In the genomic region with DNA sequence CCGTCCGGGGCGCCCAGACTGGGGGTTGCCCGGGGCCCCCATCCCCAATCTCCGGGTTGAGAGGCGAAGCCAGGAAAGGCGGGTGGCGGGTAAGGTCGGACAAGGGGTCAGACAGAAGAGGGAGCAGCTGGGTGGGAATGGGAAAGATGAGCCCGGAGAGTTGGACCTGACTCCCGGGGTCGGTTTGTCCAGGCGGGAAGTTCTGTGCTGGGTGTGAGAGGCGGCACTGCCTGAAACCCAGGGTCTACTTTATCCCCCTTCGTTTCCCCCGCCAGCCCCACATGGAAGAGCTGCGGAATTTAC, we compare ENCODE assay signal across 8 cellular contexts.
DNase-seq lines count a peak whose midpoint lies in the region; FAIRE-seq and TF ChIP-seq lines count a peak whose summit lies in the region.

No MANE protein-coding gene starts in this region.

- peaks cover 52% of the 10 kb centered on the region for H3K4me1 Mint-ChIP-seq in dendritic cell treated with granulocyte-macrophage colony-stimulating factor and Interleukin-4, amounts not matched to agents 40 ng/mL and 50 ng/mL, for 4 days (ENCODE audit: low read depth)
- peaks cover 45% of the 10 kb centered on the region for H3K4me1 Mint-ChIP-seq in nephron

- H3K4me3 ChIP-seq in BLaER1, result peak overlapping the region; percentile 89
- peak overlapping the region; percentile 69 for H3K4me3 ChIP-seq in NB4 (ENCODE audit: low read depth, low read length)

- intact Hi-C loops in dendritic cell treated with granulocyte-macrophage colony-stimulating factor and Interleukin-4, amounts not matched to agents 40 ng/mL and 50 ng/mL, for 4 days (cut with micrococcal nuclease), result no loop called here

- no peak for TF ChIP-seq CTCF in NB4 (IDR thresholded peaks at IDR 0.05; ENCODE audit: low read depth, low read length)
- TF ChIP-seq CTCF in nephron (IDR thresholded peaks at IDR 0.05; ENCODE audit: unreplicated experiment in 3 of 3), result no peak

- H3K9me3 ChIP-seq in BLaER1, result no peaks in the 10 kb centered on the region

- no peaks in the 10 kb centered on the region for H3K9me3 Mint-ChIP-seq in dendritic cell treated with granulocyte-macrophage colony-stimulating factor and Interleukin-4, amounts not matched to agents 40 ng/mL and 50 ng/mL, for 4 days
- H3K9me3 Mint-ChIP-seq in nephron, result no peaks in the 10 kb centered on the region

- H3K36me3 ChIP-seq in BLaER1, result peaks cover 31% of the 10 kb centered on the region

- H3K4me1 ChIP-seq in BLaER1, result peaks cover 49% of the 10 kb centered on the region

- FAIRE-seq in HTR-8/SVneo (lab: Jason Lieb, UNC), result no peak

- H3K27me3 ChIP-seq in BLaER1, result no peaks in the 10 kb centered on the region

- no peaks in the 10 kb centered on the region for H3K27me3 Mint-ChIP-seq in dendritic cell treated with granulocyte-macrophage colony-stimulating factor and Interleukin-4, amounts not matched to agents 40 ng/mL and 50 ng/mL, for 4 days
- H3K27me3 Mint-ChIP-seq in nephron (ENCODE audit: low read depth), result peaks cover 12% of the 10 kb centered on the region

- peak overlapping the region; percentile 91 for H3K4me3 Mint-ChIP-seq in dendritic cell treated with granulocyte-macrophage colony-stimulating factor and Interleukin-4, amounts not matched to agents 40 ng/mL and 50 ng/mL, for 4 days
- peak overlapping the region; percentile 92 to 95 (median 94) for H3K4me3 Mint-ChIP-seq in nephron

- no peak for TF ChIP-seq POLR2A in NB4 (IDR thresholded peaks at IDR 0.05; ENCODE audit: extremely low read depth, insufficient read length)

- H3K27ac Mint-ChIP-seq in dendritic cell treated with granulocyte-macrophage colony-stimulating factor and Interleukin-4, amounts not matched to agents 40 ng/mL and 50 ng/mL, for 4 days, result peak overlapping the region; percentile 92
- peak overlapping the region; percentile 37 to 66 (median 53) for H3K27ac Mint-ChIP-seq in nephron

- peak overlapping the region; percentile 87 for H3K9ac ChIP-seq in BLaER1

- DNase-seq in NB4 (ENCODE audit: low read depth), result no peak
- no peak for DNase-seq in HTR-8/SVneo (ENCODE audit: insufficient read length, low spot score)
- DNase-seq in NCI-H1417 treated with DMSO at 0.1 percent for 48 hours (lab: John Stamatoyannopoulos, UW), result no peak
- DNase-seq in GM19240 (ENCODE audit: insufficient read length, low spot score), result no peak
- DNase-seq in HuH-7 (ENCODE audit: low spot score), result no peak

- H3K27ac ChIP-seq in BLaER1, result peak overlapping the region; percentile 84

- peaks cover 68% of the 10 kb centered on the region for H3K36me3 Mint-ChIP-seq in dendritic cell treated with granulocyte-macrophage colony-stimulating factor and Interleukin-4, amounts not matched to agents 40 ng/mL and 50 ng/mL, for 4 days (ENCODE audit: low read depth)
- peaks cover 4% of the 10 kb centered on the region for H3K36me3 Mint-ChIP-seq in nephron (ENCODE audit: low read depth)

- peak overlapping the region; percentile 96 for H3K4me2 ChIP-seq in BLaER1

- peaks cover 40% of the 10 kb centered on the region for H4K20me1 ChIP-seq in BLaER1
